ENCODE assay signal across 1 cellular context in genomic region chr9:136671646-136672430, GRCh38.
TF ChIP-seq lines count a peak whose summit lies in the region.

No MANE protein-coding gene starts in this region.

TF ChIP-seq in HEK293, 187 proteins besides CTCF, POLR2A, EP300 and RAD21 (continued from another document and continues in another):
- TF ChIP-seq, protein P1, sequence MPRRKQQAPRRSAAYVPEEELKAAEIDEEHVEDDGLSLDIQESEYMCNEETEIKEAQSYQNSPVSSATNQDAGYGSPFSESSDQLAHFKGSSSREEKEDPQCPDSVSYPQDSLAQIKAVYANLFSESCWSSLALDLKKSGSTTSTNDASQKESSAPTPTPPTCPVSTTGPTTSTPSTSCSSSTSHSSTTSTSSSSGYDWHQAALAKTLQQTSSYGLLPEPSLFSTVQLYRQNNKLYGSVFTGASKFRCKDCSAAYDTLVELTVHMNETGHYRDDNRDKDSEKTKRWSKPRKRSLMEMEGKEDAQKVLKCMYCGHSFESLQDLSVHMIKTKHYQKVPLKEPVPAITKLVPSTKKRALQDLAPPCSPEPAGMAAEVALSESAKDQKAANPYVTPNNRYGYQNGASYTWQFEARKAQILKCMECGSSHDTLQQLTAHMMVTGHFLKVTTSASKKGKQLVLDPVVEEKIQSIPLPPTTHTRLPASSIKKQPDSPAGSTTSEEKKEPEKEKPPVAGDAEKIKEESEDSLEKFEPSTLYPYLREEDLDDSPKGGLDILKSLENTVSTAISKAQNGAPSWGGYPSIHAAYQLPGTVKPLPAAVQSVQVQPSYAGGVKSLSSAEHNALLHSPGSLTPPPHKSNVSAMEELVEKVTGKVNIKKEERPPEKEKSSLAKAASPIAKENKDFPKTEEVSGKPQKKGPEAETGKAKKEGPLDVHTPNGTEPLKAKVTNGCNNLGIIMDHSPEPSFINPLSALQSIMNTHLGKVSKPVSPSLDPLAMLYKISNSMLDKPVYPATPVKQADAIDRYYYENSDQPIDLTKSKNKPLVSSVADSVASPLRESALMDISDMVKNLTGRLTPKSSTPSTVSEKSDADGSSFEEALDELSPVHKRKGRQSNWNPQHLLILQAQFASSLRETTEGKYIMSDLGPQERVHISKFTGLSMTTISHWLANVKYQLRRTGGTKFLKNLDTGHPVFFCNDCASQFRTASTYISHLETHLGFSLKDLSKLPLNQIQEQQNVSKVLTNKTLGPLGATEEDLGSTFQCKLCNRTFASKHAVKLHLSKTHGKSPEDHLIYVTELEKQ (tag by site-specific recombination; IDR thresholded peaks at IDR 0.05; ENCODE audit: borderline replicate concordance) = no peak
- TF ChIP-seq ZNF302 (tag by site-specific recombination; IDR thresholded peaks at IDR 0.05; ENCODE audit: low read depth) = no peak
- TF ChIP-seq ZNF211 (tag by site-specific recombination; IDR thresholded peaks at IDR 0.05; ENCODE audit: low read depth) = no peak
- TF ChIP-seq ZNF184 (tag by site-specific recombination; IDR thresholded peaks at IDR 0.05) = no peak
- no peak for TF ChIP-seq ZNF518A (tag by site-specific recombination; conservative IDR thresholded peaks at IDR 0.05; ENCODE audit: low read depth)
- TF ChIP-seq EGR2 (tag by site-specific recombination; IDR thresholded peaks at IDR 0.05; ENCODE audit: low read depth) = peak; percentile 32
- no peak for TF ChIP-seq AEBP2 (tag by site-specific recombination; IDR thresholded peaks at IDR 0.05; ENCODE audit: borderline replicate concordance)
- TF ChIP-seq ZNF701 (tag by site-specific recombination; IDR thresholded peaks at IDR 0.05) = no peak
- TF ChIP-seq ZNF777 (tag by site-specific recombination; IDR thresholded peaks at IDR 0.05; ENCODE audit: borderline replicate concordance) = no peak
- no peak for TF ChIP-seq SCRT1 (tag by site-specific recombination; IDR thresholded peaks at IDR 0.05; ENCODE audit: borderline replicate concordance)
- no peak for TF ChIP-seq ZNF266 (tag by site-specific recombination; IDR thresholded peaks at IDR 0.05; ENCODE audit: low read depth)
- peak; percentile 84 for TF ChIP-seq GLIS2 (tag by site-specific recombination; IDR thresholded peaks at IDR 0.05)
- no peak for TF ChIP-seq REST (tag by site-specific recombination; IDR thresholded peaks at IDR 0.05)
- TF ChIP-seq, protein P2, sequence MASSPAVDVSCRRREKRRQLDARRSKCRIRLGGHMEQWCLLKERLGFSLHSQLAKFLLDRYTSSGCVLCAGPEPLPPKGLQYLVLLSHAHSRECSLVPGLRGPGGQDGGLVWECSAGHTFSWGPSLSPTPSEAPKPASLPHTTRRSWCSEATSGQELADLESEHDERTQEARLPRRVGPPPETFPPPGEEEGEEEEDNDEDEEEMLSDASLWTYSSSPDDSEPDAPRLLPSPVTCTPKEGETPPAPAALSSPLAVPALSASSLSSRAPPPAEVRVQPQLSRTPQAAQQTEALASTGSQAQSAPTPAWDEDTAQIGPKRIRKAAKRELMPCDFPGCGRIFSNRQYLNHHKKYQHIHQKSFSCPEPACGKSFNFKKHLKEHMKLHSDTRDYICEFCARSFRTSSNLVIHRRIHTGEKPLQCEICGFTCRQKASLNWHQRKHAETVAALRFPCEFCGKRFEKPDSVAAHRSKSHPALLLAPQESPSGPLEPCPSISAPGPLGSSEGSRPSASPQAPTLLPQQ (tag by site-specific recombination; IDR thresholded peaks at IDR 0.05) = peak; percentile 27; the same call in 1 of the 2 replicates
- TF ChIP-seq ZNF169 (tag by site-specific recombination; IDR thresholded peaks at IDR 0.05) = no peak
- no peak for TF ChIP-seq ZNF843 (tag by site-specific recombination; IDR thresholded peaks at IDR 0.05)
- peak; percentile 42 for TF ChIP-seq ZIC2 (tag by site-specific recombination; IDR thresholded peaks at IDR 0.05)
- no peak for TF ChIP-seq SP3 (tag by site-specific recombination; IDR thresholded peaks at IDR 0.05)
- TF ChIP-seq ZSCAN30 (tag by site-specific recombination; IDR thresholded peaks at IDR 0.05) = 0 out of 2 replicates have a peak, but pooled peaks have one; percentile 7
- no peak for TF ChIP-seq BCL11A (tag by site-specific recombination; IDR thresholded peaks at IDR 0.05; ENCODE audit: low read depth)
- no peak for TF ChIP-seq HOXA7 (CRISPR knock-in tag; IDR thresholded peaks at IDR 0.05; ENCODE audit: borderline replicate concordance)
- peak; percentile 91 for TF ChIP-seq ZBTB7A (tag by site-specific recombination; IDR thresholded peaks at IDR 0.05; ENCODE audit: low read depth)
- no peak for TF ChIP-seq ZNF341 (tag by site-specific recombination; IDR thresholded peaks at IDR 0.05; ENCODE audit: low read depth)
- TF ChIP-seq ZNF292 (tag by site-specific recombination; IDR thresholded peaks at IDR 0.05; ENCODE audit: borderline replicate concordance, low read depth) = no peak
- TF ChIP-seq ZNF335 (tag by site-specific recombination; conservative IDR thresholded peaks at IDR 0.05) = no peak
- TF ChIP-seq, protein P3, sequence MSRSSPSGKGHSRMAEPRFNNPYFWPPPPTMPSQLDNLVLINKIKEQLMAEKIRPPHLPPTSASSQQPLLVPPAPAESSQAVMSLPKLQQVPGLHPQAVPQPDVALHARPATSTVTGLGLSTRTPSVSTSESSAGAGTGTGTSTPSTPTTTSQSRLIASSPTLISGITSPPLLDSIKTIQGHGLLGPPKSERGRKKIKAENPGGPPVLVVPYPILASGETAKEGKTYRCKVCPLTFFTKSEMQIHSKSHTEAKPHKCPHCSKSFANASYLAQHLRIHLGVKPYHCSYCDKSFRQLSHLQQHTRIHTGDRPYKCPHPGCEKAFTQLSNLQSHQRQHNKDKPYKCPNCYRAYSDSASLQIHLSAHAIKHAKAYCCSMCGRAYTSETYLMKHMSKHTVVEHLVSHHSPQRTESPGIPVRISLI (tag by site-specific recombination; IDR thresholded peaks at IDR 0.05) = no peak
- TF ChIP-seq ZNF2 (tag by site-specific recombination; IDR thresholded peaks at IDR 0.05) = peak; percentile 82
- TF ChIP-seq, protein P4, sequence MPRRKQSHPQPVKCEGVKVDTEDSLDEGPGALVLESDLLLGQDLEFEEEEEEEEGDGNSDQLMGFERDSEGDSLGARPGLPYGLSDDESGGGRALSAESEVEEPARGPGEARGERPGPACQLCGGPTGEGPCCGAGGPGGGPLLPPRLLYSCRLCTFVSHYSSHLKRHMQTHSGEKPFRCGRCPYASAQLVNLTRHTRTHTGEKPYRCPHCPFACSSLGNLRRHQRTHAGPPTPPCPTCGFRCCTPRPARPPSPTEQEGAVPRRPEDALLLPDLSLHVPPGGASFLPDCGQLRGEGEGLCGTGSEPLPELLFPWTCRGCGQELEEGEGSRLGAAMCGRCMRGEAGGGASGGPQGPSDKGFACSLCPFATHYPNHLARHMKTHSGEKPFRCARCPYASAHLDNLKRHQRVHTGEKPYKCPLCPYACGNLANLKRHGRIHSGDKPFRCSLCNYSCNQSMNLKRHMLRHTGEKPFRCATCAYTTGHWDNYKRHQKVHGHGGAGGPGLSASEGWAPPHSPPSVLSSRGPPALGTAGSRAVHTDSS (tag by site-specific recombination; IDR thresholded peaks at IDR 0.05) = peak; percentile 79; the same call in 1 of the 2 replicates
- no peak for TF ChIP-seq ZNF324 (tag by site-specific recombination; IDR thresholded peaks at IDR 0.05)
- no peak for TF ChIP-seq FEZF1 (tag by site-specific recombination; IDR thresholded peaks at IDR 0.05)
- TF ChIP-seq ZNF48 (tag by site-specific recombination; IDR thresholded peaks at IDR 0.05) = no peak
- no peak for TF ChIP-seq ZNF704 (tag by site-specific recombination; IDR thresholded peaks at IDR 0.05)
- TF ChIP-seq, protein P5, sequence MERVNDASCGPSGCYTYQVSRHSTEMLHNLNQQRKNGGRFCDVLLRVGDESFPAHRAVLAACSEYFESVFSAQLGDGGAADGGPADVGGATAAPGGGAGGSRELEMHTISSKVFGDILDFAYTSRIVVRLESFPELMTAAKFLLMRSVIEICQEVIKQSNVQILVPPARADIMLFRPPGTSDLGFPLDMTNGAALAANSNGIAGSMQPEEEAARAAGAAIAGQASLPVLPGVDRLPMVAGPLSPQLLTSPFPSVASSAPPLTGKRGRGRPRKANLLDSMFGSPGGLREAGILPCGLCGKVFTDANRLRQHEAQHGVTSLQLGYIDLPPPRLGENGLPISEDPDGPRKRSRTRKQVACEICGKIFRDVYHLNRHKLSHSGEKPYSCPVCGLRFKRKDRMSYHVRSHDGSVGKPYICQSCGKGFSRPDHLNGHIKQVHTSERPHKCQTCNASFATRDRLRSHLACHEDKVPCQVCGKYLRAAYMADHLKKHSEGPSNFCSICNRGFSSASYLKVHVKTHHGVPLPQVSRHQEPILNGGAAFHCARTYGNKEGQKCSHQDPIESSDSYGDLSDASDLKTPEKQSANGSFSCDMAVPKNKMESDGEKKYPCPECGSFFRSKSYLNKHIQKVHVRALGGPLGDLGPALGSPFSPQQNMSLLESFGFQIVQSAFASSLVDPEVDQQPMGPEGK (tag by site-specific recombination; IDR thresholded peaks at IDR 0.05) = peak; percentile 82
- TF ChIP-seq ZNF561 (tag by site-specific recombination; IDR thresholded peaks at IDR 0.05; ENCODE audit: borderline replicate concordance) = no peak
- TF ChIP-seq, protein P6, sequence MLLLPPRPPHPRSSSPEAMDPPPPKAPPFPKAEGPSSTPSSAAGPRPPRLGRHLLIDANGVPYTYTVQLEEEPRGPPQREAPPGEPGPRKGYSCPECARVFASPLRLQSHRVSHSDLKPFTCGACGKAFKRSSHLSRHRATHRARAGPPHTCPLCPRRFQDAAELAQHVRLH (tag by site-specific recombination; IDR thresholded peaks at IDR 0.05) = no peak
- TF ChIP-seq ZSCAN23 (tag by site-specific recombination; IDR thresholded peaks at IDR 0.05) = no peak
- no peak for TF ChIP-seq MYNN (tag by site-specific recombination; IDR thresholded peaks at IDR 0.05; ENCODE audit: borderline replicate concordance)
- TF ChIP-seq ZNF146 (tag by site-specific recombination; IDR thresholded peaks at IDR 0.05) = no peak
